In the genomic region with DNA sequence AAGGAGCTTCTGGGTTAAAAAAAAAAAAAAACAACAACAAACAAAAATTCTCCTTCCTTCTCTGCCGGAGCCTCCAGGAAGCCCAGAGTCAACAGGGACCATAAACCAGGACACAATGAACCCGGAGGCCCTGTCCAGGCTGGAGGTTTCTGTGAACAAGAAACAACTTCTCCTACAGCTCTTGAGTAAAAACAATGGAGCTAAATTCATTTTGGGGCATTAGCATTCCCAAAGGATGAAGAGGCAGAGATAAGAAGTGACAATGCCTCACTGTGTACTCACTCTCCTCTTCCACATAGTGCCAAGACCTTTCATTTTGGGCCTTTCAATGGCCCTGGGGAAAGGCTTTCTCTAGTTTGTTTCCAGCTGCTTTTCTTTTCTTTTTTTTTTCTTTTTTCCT, we compare ENCODE assay signal across 2 cellular contexts.
A peak's percentile ranks its signal among the peaks of the same experiment; 100 is the strongest.
TF ChIP-seq lines count a peak whose summit lies in the region.

No MANE protein-coding gene starts in this region.

TF ChIP-seq in SK-N-SH treated with all-trans-retinoic acid at 6 μM for 48 hours, 23 proteins besides CTCF, POLR2A, EP300 and RAD21:
- TF ChIP-seq ISL1 (CRISPR knock-in tag; IDR thresholded peaks at IDR 0.05) (0 out of 2 replicates have a peak, but pooled peaks have one; percentile 10), PPARA (CRISPR knock-in tag; IDR thresholded peaks at IDR 0.05; ENCODE audit: borderline replicate concordance) (no peak)

TF ChIP-seq in SK-N-SH, 30 proteins besides CTCF, POLR2A, EP300 and RAD21:
- no peak for TF ChIP-seq GABPA (IDR thresholded peaks at IDR 0.05; ENCODE audit: low read depth)
- no peak for TF ChIP-seq NFIC (IDR thresholded peaks at IDR 0.05; ENCODE audit: borderline replicate concordance)
- TF ChIP-seq NRF1 (IDR thresholded peaks at IDR 0.05; ENCODE audit: low read depth, low read length): no peak
- TF ChIP-seq ELF1 (IDR thresholded peaks at IDR 0.05): no peak
- no peak for TF ChIP-seq SIN3A (IDR thresholded peaks at IDR 0.05; ENCODE audit: borderline replicate concordance, low read depth, low read length)
- no peak for TF ChIP-seq POLR2AphosphoS5 (IDR thresholded peaks at IDR 0.05; ENCODE audit: low read depth, low read length)
- TF ChIP-seq FOSL2 (IDR thresholded peaks at IDR 0.05; ENCODE audit: borderline replicate concordance, low read depth): no peak
- no peak for TF ChIP-seq RXRA (IDR thresholded peaks at IDR 0.05; ENCODE audit: borderline replicate concordance, low read depth)
- TF ChIP-seq, protein P1, sequence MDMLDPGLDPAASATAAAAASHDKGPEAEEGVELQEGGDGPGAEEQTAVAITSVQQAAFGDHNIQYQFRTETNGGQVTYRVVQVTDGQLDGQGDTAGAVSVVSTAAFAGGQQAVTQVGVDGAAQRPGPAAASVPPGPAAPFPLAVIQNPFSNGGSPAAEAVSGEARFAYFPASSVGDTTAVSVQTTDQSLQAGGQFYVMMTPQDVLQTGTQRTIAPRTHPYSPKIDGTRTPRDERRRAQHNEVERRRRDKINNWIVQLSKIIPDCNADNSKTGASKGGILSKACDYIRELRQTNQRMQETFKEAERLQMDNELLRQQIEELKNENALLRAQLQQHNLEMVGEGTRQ (IDR thresholded peaks at IDR 0.05; ENCODE audit: borderline replicate concordance, low read depth, low read length): no peak
- TF ChIP-seq MEF2A (IDR thresholded peaks at IDR 0.05; ENCODE audit: borderline replicate concordance, low read depth): no peak
- no peak for TF ChIP-seq FOXJ3 (CRISPR knock-in tag; IDR thresholded peaks at IDR 0.05)
- TF ChIP-seq, protein P2, sequence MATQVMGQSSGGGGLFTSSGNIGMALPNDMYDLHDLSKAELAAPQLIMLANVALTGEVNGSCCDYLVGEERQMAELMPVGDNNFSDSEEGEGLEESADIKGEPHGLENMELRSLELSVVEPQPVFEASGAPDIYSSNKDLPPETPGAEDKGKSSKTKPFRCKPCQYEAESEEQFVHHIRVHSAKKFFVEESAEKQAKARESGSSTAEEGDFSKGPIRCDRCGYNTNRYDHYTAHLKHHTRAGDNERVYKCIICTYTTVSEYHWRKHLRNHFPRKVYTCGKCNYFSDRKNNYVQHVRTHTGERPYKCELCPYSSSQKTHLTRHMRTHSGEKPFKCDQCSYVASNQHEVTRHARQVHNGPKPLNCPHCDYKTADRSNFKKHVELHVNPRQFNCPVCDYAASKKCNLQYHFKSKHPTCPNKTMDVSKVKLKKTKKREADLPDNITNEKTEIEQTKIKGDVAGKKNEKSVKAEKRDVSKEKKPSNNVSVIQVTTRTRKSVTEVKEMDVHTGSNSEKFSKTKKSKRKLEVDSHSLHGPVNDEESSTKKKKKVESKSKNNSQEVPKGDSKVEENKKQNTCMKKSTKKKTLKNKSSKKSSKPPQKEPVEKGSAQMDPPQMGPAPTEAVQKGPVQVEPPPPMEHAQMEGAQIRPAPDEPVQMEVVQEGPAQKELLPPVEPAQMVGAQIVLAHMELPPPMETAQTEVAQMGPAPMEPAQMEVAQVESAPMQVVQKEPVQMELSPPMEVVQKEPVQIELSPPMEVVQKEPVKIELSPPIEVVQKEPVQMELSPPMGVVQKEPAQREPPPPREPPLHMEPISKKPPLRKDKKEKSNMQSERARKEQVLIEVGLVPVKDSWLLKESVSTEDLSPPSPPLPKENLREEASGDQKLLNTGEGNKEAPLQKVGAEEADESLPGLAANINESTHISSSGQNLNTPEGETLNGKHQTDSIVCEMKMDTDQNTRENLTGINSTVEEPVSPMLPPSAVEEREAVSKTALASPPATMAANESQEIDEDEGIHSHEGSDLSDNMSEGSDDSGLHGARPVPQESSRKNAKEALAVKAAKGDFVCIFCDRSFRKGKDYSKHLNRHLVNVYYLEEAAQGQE (IDR thresholded peaks at IDR 0.05; ENCODE audit: low read depth, low read length): no peak
- TF ChIP-seq MXI1 (IDR thresholded peaks at IDR 0.05; ENCODE audit: low read depth, low read length): no peak
- no peak for TF ChIP-seq TAF1 (IDR thresholded peaks at IDR 0.05; ENCODE audit: borderline replicate concordance, low read depth, low read length)
- TF ChIP-seq JUND (IDR thresholded peaks at IDR 0.05): no peak
- no peak for TF ChIP-seq YY1 (IDR thresholded peaks at IDR 0.05; ENCODE audit: low read depth)
- TF ChIP-seq, protein P3, sequence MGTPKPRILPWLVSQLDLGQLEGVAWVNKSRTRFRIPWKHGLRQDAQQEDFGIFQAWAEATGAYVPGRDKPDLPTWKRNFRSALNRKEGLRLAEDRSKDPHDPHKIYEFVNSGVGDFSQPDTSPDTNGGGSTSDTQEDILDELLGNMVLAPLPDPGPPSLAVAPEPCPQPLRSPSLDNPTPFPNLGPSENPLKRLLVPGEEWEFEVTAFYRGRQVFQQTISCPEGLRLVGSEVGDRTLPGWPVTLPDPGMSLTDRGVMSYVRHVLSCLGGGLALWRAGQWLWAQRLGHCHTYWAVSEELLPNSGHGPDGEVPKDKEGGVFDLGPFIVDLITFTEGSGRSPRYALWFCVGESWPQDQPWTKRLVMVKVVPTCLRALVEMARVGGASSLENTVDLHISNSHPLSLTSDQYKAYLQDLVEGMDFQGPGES (IDR thresholded peaks at IDR 0.05; ENCODE audit: low read depth, low read length): no peak
